In the genomic region with DNA sequence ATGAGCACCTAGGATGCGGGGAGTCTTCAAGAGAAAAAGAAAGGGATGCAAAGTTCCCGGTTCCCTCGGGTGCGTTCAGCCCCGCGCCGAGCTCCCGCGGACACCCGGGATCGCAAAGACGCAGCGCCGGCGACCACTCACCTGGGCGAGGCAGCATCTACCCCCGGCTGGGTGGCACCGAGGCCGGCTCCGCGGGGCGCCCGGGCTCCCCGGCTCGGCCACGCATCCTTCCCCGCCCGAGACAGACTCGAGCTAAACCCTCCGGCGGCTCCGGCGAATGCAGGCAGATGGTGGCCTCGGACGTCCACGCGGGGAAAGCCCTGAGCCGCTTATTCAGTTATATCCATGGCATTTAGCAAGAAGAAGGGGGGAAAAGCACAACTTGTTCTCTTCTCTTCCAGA, we compare ENCODE assay signal across 10 cellular contexts. TPM values are rescaled to one million over a fixed set of nuclear protein-coding genes. Genes with fewer than 3 reads are reported as not detected.
DNase-seq lines count a peak whose midpoint lies in the region; ATAC-seq and TF ChIP-seq lines count a peak whose summit lies in the region.
"Had no signal": no experiment of that assay in that cellular context is flagged by ENCODE, and none has a peak within 500 bp of the region (broad histone marks: within the 10 kb centered on the region; RNA-seq: fewer than 3 reads in every experiment).

No MANE protein-coding gene starts in this region.

- H3K9me3 ChIP-seq in left lung (no peaks in the 10 kb centered on the region), testis (no peaks in the 10 kb centered on the region)

- no peak overlapping the region for H3K27ac Mint-ChIP-seq in activated naive CD4-positive, alpha-beta T cell treated with anti-CD3 and anti-CD28 coated beads, Interleukin-2, amount 50 U/mL, for 24 hours
- H3K27ac Mint-ChIP-seq: activated naive CD4-positive, alpha-beta T cell treated with anti-CD3 and anti-CD28 coated beads, Interleukin-2, amount 50 U/mL, for 72 hours had no signal

- H3K4me3 ChIP-seq in left lung (peak overlapping the region; percentile 3 to 29), testis (peak overlapping the region; percentile 48 to 63)

- peaks cover 4% of the 10 kb centered on the region for H3K27me3 Mint-ChIP-seq in activated naive CD4-positive, alpha-beta T cell treated with anti-CD3 and anti-CD28 coated beads, Interleukin-2, amount 50 U/mL, for 24 hours

- peak; percentile 13 for DNase-seq in activated CD4-positive, alpha-beta T cell treated with anti-CD3 and anti-CD28 coated beads for 48 hours
- no peak for DNase-seq in activated CD4-positive, alpha-beta T cell treated with anti-CD3 and anti-CD28 coated beads, Interleukin-2, amount 50 U/mL, for 4 hours
- DNase-seq in left lung (no peak), testis (peak; percentile 27), NCI-H526 treated with DMSO at 0.1 percent for 48 hours (lab: John Stamatoyannopoulos, UW) (no peak), NOMO-1 (lab: John Stamatoyannopoulos, UW; ENCODE audit: unreplicated experiment in 2 of 2) (no peak)
- no peak for DNase-seq in activated CD4-positive, CD25-positive, alpha-beta regulatory T cell (lab: John Stamatoyannopoulos, UW)

- no peak for ATAC-seq in left lung

- TF ChIP-seq CTCF in left lung (IDR thresholded peaks at IDR 0.05) (no peak), testis (IDR thresholded peaks at IDR 0.05) (no peak)

- H3K36me3 ChIP-seq in left lung (no peaks in the 10 kb centered on the region), testis (ENCODE audit: low read depth, missing control alignments) (no peaks in the 10 kb centered on the region)

- no peaks in the 10 kb centered on the region for H3K36me3 Mint-ChIP-seq in activated naive CD4-positive, alpha-beta T cell treated with anti-CD3 and anti-CD28 coated beads, Interleukin-2, amount 50 U/mL, for 24 hours
- H3K36me3 Mint-ChIP-seq: activated naive CD4-positive, alpha-beta T cell treated with anti-CD3 and anti-CD28 coated beads, Interleukin-2, amount 50 U/mL, for 72 hours had no signal

- peaks cover 32% of the 10 kb centered on the region for H3K4me1 Mint-ChIP-seq in activated naive CD4-positive, alpha-beta T cell treated with anti-CD3 and anti-CD28 coated beads, Interleukin-2, amount 50 U/mL, for 24 hours

- no peaks in the 10 kb centered on the region for H3K9me3 Mint-ChIP-seq in activated naive CD4-positive, alpha-beta T cell treated with anti-CD3 and anti-CD28 coated beads, Interleukin-2, amount 50 U/mL, for 24 hours
- H3K9me3 Mint-ChIP-seq: activated naive CD4-positive, alpha-beta T cell treated with anti-CD3 and anti-CD28 coated beads, Interleukin-2, amount 50 U/mL, for 72 hours had no signal

- H3K4me1 ChIP-seq in left lung (peaks cover 7 to 18% of the 10 kb centered on the region in 2 donors), testis (peaks cover 7% of the 10 kb centered on the region)

- intact Hi-C loops in left lung (cut with DNase I) = no loop called here
- intact Hi-C loops in testis (cut with DNase I; ENCODE audit: low total_unique reads) = no loop called here

- no peak for TF ChIP-seq POLR2A in testis (IDR thresholded peaks at IDR 0.05)

- H3K4me3 Mint-ChIP-seq in activated naive CD4-positive, alpha-beta T cell treated with anti-CD3 and anti-CD28 coated beads, Interleukin-2, amount 50 U/mL, for 24 hours = peak overlapping the region; percentile 84

- 1% methylated on average over 26 to 37 of the region's 38 CpGs for WGBS in testis, 2 donors

- no peak overlapping the region for H3K27ac ChIP-seq in left lung
- H3K27ac ChIP-seq in testis = no peak overlapping the region

- peaks cover 18 to 96% of the 10 kb centered on the region in 2 donors for H3K27me3 ChIP-seq in left lung
- no peaks in the 10 kb centered on the region for H3K27me3 ChIP-seq in testis

RNA-seq across cellular contexts. Expression of a gene that starts 0.4 kb away (rescaled TPM):
- total RNA-seq in left lung (under 1 TPM in 1 of 2 donors, not detected in 1; 0.06 TPM), testis (1 to 10 TPM; 1.1 to 1.6 TPM)
- 3.3 TPM for polyA plus RNA-seq in testis (ENCODE audit: insufficient read depth, low read depth, low replicate concordance)
- total RNA-seq: activated naive CD4-positive, alpha-beta T cell treated with anti-CD3 and anti-CD28 coated beads, Interleukin-2, amount 50 U/mL, for 72 hours; HT-29 had no signal

Comparison
In these comparisons a context has a peak if more than half of its experiments do, and no peak if none do; other contexts are left out.
1. DNase-seq: peak in activated CD4-positive, alpha-beta T cell treated with anti-CD3 and anti-CD28 coated beads for 48 hours (single experiment) and testis (single experiment); none in activated CD4-positive, alpha-beta T cell treated with anti-CD3 and anti-CD28 coated beads, Interleukin-2, amount 50 U/mL, for 4 hours (0 of 2), left lung (0 of 2), activated CD4-positive, CD25-positive, alpha-beta regulatory T cell (0 of 4), NCI-H526 treated with DMSO at 0.1 percent for 48 hours (single experiment) and NOMO-1 (0 of 2).